19 cellular contexts compared by ENCODE assay signal in the genomic region with DNA sequence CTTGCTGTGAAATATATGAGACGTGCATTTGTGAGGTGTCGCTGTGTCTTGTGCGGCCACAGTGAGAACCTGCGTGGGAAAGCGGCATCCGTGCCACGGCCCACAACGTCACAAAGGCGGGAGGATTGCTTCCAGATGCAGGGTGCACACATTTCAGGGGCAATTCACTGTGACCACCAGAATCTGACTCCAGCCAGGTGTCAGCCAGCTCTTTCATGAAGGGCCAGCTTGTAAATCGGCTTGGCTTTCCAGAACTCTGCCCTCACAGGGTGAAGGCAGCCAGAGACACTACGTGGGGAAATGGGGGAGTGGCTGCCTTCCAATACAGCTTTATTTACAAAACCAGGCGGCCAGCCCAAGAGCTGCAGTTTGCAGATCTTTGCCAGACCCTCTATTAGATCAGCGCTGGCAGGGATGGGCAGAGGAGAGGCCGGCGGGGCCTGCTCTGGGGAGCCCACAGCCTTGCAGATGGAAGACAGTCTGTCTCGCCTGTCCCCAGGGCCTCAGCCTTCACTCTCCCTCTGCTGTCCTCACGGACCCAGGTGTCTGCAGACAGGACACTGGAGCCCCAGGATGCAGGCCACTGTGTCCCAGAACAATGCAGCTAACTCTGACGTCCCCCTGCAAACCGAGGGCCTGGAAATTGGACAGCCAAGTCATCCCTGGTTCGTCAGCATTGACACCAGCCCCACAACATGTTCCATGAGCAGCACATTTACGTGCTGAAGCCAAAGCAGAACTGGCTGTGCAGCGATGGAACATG. TPM values are rescaled to one million over a fixed set of nuclear protein-coding genes. Genes with fewer than 3 reads are reported as not detected.
A peak's percentile ranks its signal among the peaks of the same experiment; 100 is the strongest.
DNase-seq lines count a peak whose midpoint lies in the region; ATAC-seq and TF ChIP-seq lines count a peak whose summit lies in the region.
"Had no signal": no experiment of that assay in that cellular context is flagged by ENCODE, and none has a peak within 500 bp of the region (broad histone marks: within the 10 kb centered on the region; RNA-seq: fewer than 3 reads in every experiment).

No MANE protein-coding gene starts in this region.

- TF ChIP-seq CTCF in natural killer cell (IDR thresholded peaks at IDR 0.05) (no peak), ovary (IDR thresholded peaks at IDR 0.05) (no peak)

- no peaks in the 10 kb centered on the region for H3K27me3 Mint-ChIP-seq in natural killer cell treated with Interleukin-12 subunit alpha and Interleukin-12 subunit beta and Interleukin-15 and Interleukin-18, amount 100 ng/mL, for 72 hours
- H3K27me3 Mint-ChIP-seq in natural killer cell (ENCODE audit: low read depth in 2 of 2) = no peaks in the 10 kb centered on the region
- H3K27me3 Mint-ChIP-seq in activated CD4-positive, alpha-beta T cell treated with anti-CD3 and anti-CD28 coated beads, Interleukin-2, amount 10 ng/mL, durations not matched to agents 24 days and 14 days = no peaks in the 10 kb centered on the region

- intact Hi-C loops in natural killer cell (cut with micrococcal nuclease) (no loop called here), ovary (cut with DNase I) (no loop called here)
- intact Hi-C loops in activated CD4-positive, alpha-beta T cell treated with anti-CD3 and anti-CD28 coated beads, Interleukin-2, amount 10 ng/mL, durations not matched to agents 24 days and 14 days (cut with micrococcal nuclease) = no loop called here

- 46 to 51% (median 48%) methylated on average over 22 of the region's 22 CpGs for WGBS in ovary, 3 donors

- no peaks in the 10 kb centered on the region for H3K4me1 ChIP-seq in ovary (ENCODE audit: insufficient read depth)
- H3K4me1 ChIP-seq: parathyroid adenoma had no signal

- H3K4me1 Mint-ChIP-seq in natural killer cell treated with Interleukin-12 subunit alpha and Interleukin-12 subunit beta and Interleukin-15 and Interleukin-18, amount 100 ng/mL, for 72 hours (ENCODE audit: low read depth in 2 of 2) = no peaks in the 10 kb centered on the region
- no peaks in the 10 kb centered on the region for H3K4me1 Mint-ChIP-seq in natural killer cell
- no peaks in the 10 kb centered on the region for H3K4me1 Mint-ChIP-seq in activated CD4-positive, alpha-beta T cell treated with anti-CD3 and anti-CD28 coated beads, Interleukin-2, amount 10 ng/mL, durations not matched to agents 24 days and 14 days
- H3K4me1 Mint-ChIP-seq: stimulated activated effector memory CD8-positive, alpha-beta T cell treated with anti-CD3 and anti-CD28 coated beads, Interleukin-12 subunit alpha, Interleukin-12 subunit beta, amount 100 ng/mL, for 72 hours; T-cell had no signal

- H3K9me3 Mint-ChIP-seq in natural killer cell treated with Interleukin-12 subunit alpha and Interleukin-12 subunit beta and Interleukin-15 and Interleukin-18, amount 100 ng/mL, for 72 hours = no peaks in the 10 kb centered on the region
- H3K9me3 Mint-ChIP-seq in natural killer cell = no peaks in the 10 kb centered on the region
- H3K9me3 Mint-ChIP-seq in activated CD4-positive, alpha-beta T cell treated with anti-CD3 and anti-CD28 coated beads, Interleukin-2, amount 10 ng/mL, durations not matched to agents 24 days and 14 days = no peaks in the 10 kb centered on the region
- H3K9me3 Mint-ChIP-seq: activated naive CD8-positive, alpha-beta T cell treated with anti-CD3 and anti-CD28 coated beads, Interleukin-2, amount 10 ng/mL, durations not matched to agents 7 days and 5 days; stimulated activated effector memory CD8-positive, alpha-beta T cell treated with anti-CD3 and anti-CD28 coated beads, Interleukin-12 subunit alpha, Interleukin-12 subunit beta, amount 100 ng/mL, for 72 hours; T-cell had no signal

- H3K36me3 Mint-ChIP-seq in natural killer cell treated with Interleukin-12 subunit alpha and Interleukin-12 subunit beta and Interleukin-15 and Interleukin-18, amount 100 ng/mL, for 72 hours = no peaks in the 10 kb centered on the region
- H3K36me3 Mint-ChIP-seq in natural killer cell = no peaks in the 10 kb centered on the region
- no peaks in the 10 kb centered on the region for H3K36me3 Mint-ChIP-seq in activated CD4-positive, alpha-beta T cell treated with anti-CD3 and anti-CD28 coated beads, Interleukin-2, amount 10 ng/mL, durations not matched to agents 24 days and 14 days (ENCODE audit: low read depth)
- H3K36me3 Mint-ChIP-seq: activated naive CD8-positive, alpha-beta T cell treated with anti-CD3 and anti-CD28 coated beads, Interleukin-2, amount 10 ng/mL, durations not matched to agents 7 days and 5 days; stimulated activated effector memory CD8-positive, alpha-beta T cell treated with anti-CD3 and anti-CD28 coated beads, Interleukin-12 subunit alpha, Interleukin-12 subunit beta, amount 100 ng/mL, for 72 hours; T-cell had no signal

- no peaks in the 10 kb centered on the region for H3K36me3 ChIP-seq in ovary

- H3K27ac Mint-ChIP-seq in natural killer cell treated with Interleukin-12 subunit alpha and Interleukin-12 subunit beta and Interleukin-15 and Interleukin-18, amount 100 ng/mL, for 72 hours = no peak overlapping the region
- H3K27ac Mint-ChIP-seq in natural killer cell = no peak overlapping the region
- no peak overlapping the region for H3K27ac Mint-ChIP-seq in activated CD4-positive, alpha-beta T cell treated with anti-CD3 and anti-CD28 coated beads, Interleukin-2, amount 10 ng/mL, durations not matched to agents 24 days and 14 days
- H3K27ac Mint-ChIP-seq: activated naive CD8-positive, alpha-beta T cell treated with anti-CD3 and anti-CD28 coated beads, Interleukin-2, amount 10 ng/mL, durations not matched to agents 7 days and 5 days; stimulated activated effector memory CD8-positive, alpha-beta T cell treated with anti-CD3 and anti-CD28 coated beads, Interleukin-12 subunit alpha, Interleukin-12 subunit beta, amount 100 ng/mL, for 72 hours; T-cell had no signal

- no peak for TF ChIP-seq EP300 in ovary (IDR thresholded peaks at IDR 0.05)

- no peaks in the 10 kb centered on the region for H3K27me3 ChIP-seq in ovary

- no peak overlapping the region for H3K27ac ChIP-seq in ovary
- H3K27ac ChIP-seq: parathyroid adenoma had no signal

- H3K4me3 ChIP-seq in ovary = no peak overlapping the region

- no peak for TF ChIP-seq POLR2A in ovary (IDR thresholded peaks at IDR 0.05)

- no peak overlapping the region for H3K4me3 Mint-ChIP-seq in natural killer cell treated with Interleukin-12 subunit alpha and Interleukin-12 subunit beta and Interleukin-15 and Interleukin-18, amount 100 ng/mL, for 72 hours
- no peak overlapping the region for H3K4me3 Mint-ChIP-seq in natural killer cell
- no peak overlapping the region for H3K4me3 Mint-ChIP-seq in activated CD4-positive, alpha-beta T cell treated with anti-CD3 and anti-CD28 coated beads, Interleukin-2, amount 10 ng/mL, durations not matched to agents 24 days and 14 days
- H3K4me3 Mint-ChIP-seq: activated naive CD8-positive, alpha-beta T cell treated with anti-CD3 and anti-CD28 coated beads, Interleukin-2, amount 10 ng/mL, durations not matched to agents 7 days and 5 days; stimulated activated effector memory CD8-positive, alpha-beta T cell treated with anti-CD3 and anti-CD28 coated beads, Interleukin-12 subunit alpha, Interleukin-12 subunit beta, amount 100 ng/mL, for 72 hours; T-cell had no signal

- peak; percentile 58 for DNase-seq in natural killer cell treated with Interleukin-12 subunit alpha and Interleukin-12 subunit beta and Interleukin-15 and Interleukin-18, amount 100 ng/mL, for 72 hours (ENCODE audit: low spot score)
- no peak for DNase-seq in natural killer cell
- DNase-seq in hippocampal formation (lab: John Stamatoyannopoulos, UW) = peak; percentile 4 to 27
- DNase-seq in ovary = peak in 3 of 5 donors; percentile 33 to 71 (median 45)
- DNase-seq in retina = no peak
- no peak for DNase-seq in activated CD4-positive, alpha-beta T cell treated with anti-CD3 and anti-CD28 coated beads, Interleukin-2, amount 10 ng/mL, durations not matched to agents 24 days and 14 days
- DNase-seq in NOMO-1 treated with DMSO at 0.1 percent for 48 hours (lab: John Stamatoyannopoulos, UW; ENCODE audit: unreplicated experiment) = no peak
- DNase-seq in AG08396 (ENCODE audit: low spot score) = no peak
- DNase-seq: activated CD4-positive, CD25-positive, alpha-beta regulatory T cell treated with anti-CD3 and anti-CD28 coated beads, Interleukin-2, amount 50 U/mL, for 72 hours; activated naive CD8-positive, alpha-beta T cell treated with anti-CD3 and anti-CD28 coated beads, Interleukin-2, amount 10 ng/mL, durations not matched to agents 7 days and 5 days; activated T-cell treated with anti-CD3 and anti-CD28 coated beads for 4 hours; cerebellar nuclear complex; KBM-7; NCI-H1694; NCI-H526; stimulated activated CD4-positive, alpha-beta T cell treated with anti-CD3 and anti-CD28 coated beads, Interleukin-4, amount 100 ng/mL, for 4 hours; T-cell had no signal

- no peak for ATAC-seq in natural killer cell treated with Interleukin-12 subunit alpha and Interleukin-12 subunit beta and Interleukin-15 and Interleukin-18, amount 100 ng/mL, for 72 hours
- no peak for ATAC-seq in natural killer cell
- ATAC-seq: stimulated activated effector memory CD8-positive, alpha-beta T cell treated with anti-CD3 and anti-CD28 coated beads, Interleukin-12 subunit alpha, Interleukin-12 subunit beta, amount 100 ng/mL, for 72 hours; T-cell had no signal

- no peaks in the 10 kb centered on the region for H3K9me3 ChIP-seq in ovary

RNA-seq across cellular contexts. Expression of a gene that starts 53.5 kb away (rescaled TPM):
- not detected for total RNA-seq in natural killer cell treated with Interleukin-12 subunit alpha and Interleukin-12 subunit beta and Interleukin-15 and Interleukin-18, amount 100 ng/mL, for 72 hours
- 1 to 10 TPM in 2 of 3 donors, under 1 TPM in 1; 0.50 to 3.9 (median 1.4) TPM for total RNA-seq in natural killer cell
- total RNA-seq in ovary = 10 to 100 TPM in 5 of 7 donors, 1 to 10 TPM in 2; 7.6 to 75.3 (median 25.9) TPM
- 10 to 100 TPM; 12.2 to 28.3 TPM for polyA plus RNA-seq in ovary
- total RNA-seq in activated CD4-positive, alpha-beta T cell treated with anti-CD3 and anti-CD28 coated beads, Interleukin-2, amount 10 ng/mL, durations not matched to agents 24 days and 14 days = 0.84 and 0.95 TPM in 2 replicates
- total RNA-seq: activated naive CD8-positive, alpha-beta T cell treated with anti-CD3 and anti-CD28 coated beads, Interleukin-2, amount 10 ng/mL, durations not matched to agents 7 days and 5 days had no signal

Comparison
In these comparisons a context has a peak if more than half of its experiments do, and no peak if none do; other contexts are left out.
1. DNase-seq: peak in natural killer cell treated with Interleukin-12 subunit alpha and Interleukin-12 subunit beta and Interleukin-15 and Interleukin-18, amount 100 ng/mL, for 72 hours (single experiment), hippocampal formation (2 of 2) and ovary (3 of 5); none in natural killer cell (single experiment), retina (single experiment), activated CD4-positive, alpha-beta T cell treated with anti-CD3 and anti-CD28 coated beads, Interleukin-2, amount 10 ng/mL, durations not matched to agents 24 days and 14 days (single experiment), NOMO-1 treated with DMSO at 0.1 percent for 48 hours (single experiment) and AG08396 (single experiment).